ENCODE assay signal across 9 cellular contexts in genomic region chr1:28199328-28200233, GRCh38. TPM values are rescaled to one million over a fixed set of nuclear protein-coding genes. Genes with fewer than 3 reads are reported as not detected.
A peak's percentile ranks its signal among the peaks of the same experiment; 100 is the strongest.
DNase-seq lines count a peak whose midpoint lies in the region; ATAC-seq and TF ChIP-seq lines count a peak whose summit lies in the region.
"Had no signal": no experiment of that assay in that cellular context is flagged by ENCODE, and none has a peak within 500 bp of the region (broad histone marks: within the 10 kb centered on the region; RNA-seq: fewer than 3 reads in every experiment).

No MANE protein-coding gene starts in this region.

- 0 out of 2 replicates have a peak, but pooled peaks cover under 1% of the 10 kb centered on the region for H3K4me1 ChIP-seq in PC-9 (replicated peaks; ENCODE audit: insufficient read depth)

- no peaks in the 10 kb centered on the region for H3K9me2 ChIP-seq in PC-9 (ENCODE audit: insufficient read depth)

- peak overlapping the region; percentile 78 for H3K4me3 Mint-ChIP-seq in activated T-helper 1 cell treated with anti-CD3 and anti-CD28 coated beads, Interleukin-12 subunit alpha, Interleukin-12 subunit beta, Interleukin-2, Interleukin-4 antibody, amounts not matched to agents 30 ng/mL and 10 ng/mL and 1 ng/mL, durations not matched to agents 14 hours and 24 hours and 36 hours
- H3K4me3 Mint-ChIP-seq in HFFc6: no peak overlapping the region

- peaks cover 59% of the 10 kb centered on the region for H3K36me3 Mint-ChIP-seq in activated T-helper 1 cell treated with anti-CD3 and anti-CD28 coated beads, Interleukin-12 subunit alpha, Interleukin-12 subunit beta, Interleukin-2, Interleukin-4 antibody, amounts not matched to agents 30 ng/mL and 10 ng/mL and 1 ng/mL, durations not matched to agents 14 hours and 24 hours and 36 hours (ENCODE audit: low read depth)
- peaks cover 20% of the 10 kb centered on the region for H3K36me3 Mint-ChIP-seq in HFFc6 (ENCODE audit: low read depth)

- H3F3A ChIP-seq in PC-9 (ENCODE audit: insufficient read depth, low read depth): 0 out of 2 replicates have a peak, but pooled peaks cover 5% of the 10 kb centered on the region

- H3K4me2 ChIP-seq in PC-9: no peak overlapping the region

- H3K4me3 ChIP-seq in PC-9: no peak overlapping the region
- H3K4me3 ChIP-seq: heart left ventricle had no signal

- no peaks in the 10 kb centered on the region for H3K79me2 ChIP-seq in PC-9 (ENCODE audit: low read depth)

- H3K4me1 Mint-ChIP-seq in activated T-helper 1 cell treated with anti-CD3 and anti-CD28 coated beads, Interleukin-12 subunit alpha, Interleukin-12 subunit beta, Interleukin-2, Interleukin-4 antibody, amounts not matched to agents 30 ng/mL and 10 ng/mL and 1 ng/mL, durations not matched to agents 14 hours and 24 hours and 36 hours (ENCODE audit: low read depth): peaks cover 53% of the 10 kb centered on the region
- H3K4me1 Mint-ChIP-seq in HFFc6 (ENCODE audit: low read depth): no peaks in the 10 kb centered on the region

- H3K27me3 ChIP-seq in PC-9 (ENCODE audit: insufficient read depth, low read depth): no peaks in the 10 kb centered on the region
- H3K27me3 ChIP-seq: heart left ventricle had no signal

- POLR2A ChIA-PET in PC-9 (lab: Charles Lee; ENCODE audit: unreplicated experiment): no interaction called here

- H3K9me3 Mint-ChIP-seq in activated T-helper 1 cell treated with anti-CD3 and anti-CD28 coated beads, Interleukin-12 subunit alpha, Interleukin-12 subunit beta, Interleukin-2, Interleukin-4 antibody, amounts not matched to agents 30 ng/mL and 10 ng/mL and 1 ng/mL, durations not matched to agents 14 hours and 24 hours and 36 hours: peaks cover 4% of the 10 kb centered on the region
- no peaks in the 10 kb centered on the region for H3K9me3 Mint-ChIP-seq in HFFc6

- no TSS peak for BruUV-seq in PC-9 (replicated peaks; lab: Mats Ljungman, UMichigan)

- TF ChIP-seq CTCF in HFFc6 (IDR thresholded peaks at IDR 0.05) (no peak), PC-9 (conservative IDR thresholded peaks at IDR 0.05) (no peak)

- no peaks in the 10 kb centered on the region for H4K20me1 ChIP-seq in PC-9 (ENCODE audit: insufficient read depth)

- intact Hi-C loops in activated T-helper 1 cell treated with anti-CD3 and anti-CD28 coated beads, Interleukin-12 subunit alpha, Interleukin-12 subunit beta, Interleukin-2, Interleukin-4 antibody, amounts not matched to agents 30 ng/mL and 10 ng/mL and 1 ng/mL, durations not matched to agents 14 hours and 24 hours and 36 hours (cut with micrococcal nuclease): loop anchor here (1.0 to 2.0 kb wide), 8 partner anchors 30 to 309 kb away; partner anchors contain the start of genes ATP5IF1 and EYA3
- intact Hi-C loops in PC-9 (cut with micrococcal nuclease; ENCODE audit: unreplicated experiment): loop anchor here (10.0 kb wide), 1 partner anchor 205 kb away; no protein-coding TSS in a partner anchor

- no peak overlapping the region for H2AFZ ChIP-seq in PC-9

- H3K9me3 ChIP-seq in PC-9 (ENCODE audit: insufficient read depth, low read depth): no peaks in the 10 kb centered on the region
- H3K9me3 ChIP-seq: heart left ventricle had no signal

- CTCF ChIA-PET in PC-9 (lab: Charles Lee): no interaction called here

- H3K27ac ChIP-seq in substantia nigra (ENCODE audit: low read depth, low read length, poor library complexity, severe bottlenecking) (no peak overlapping the region), PC-9 (no peak overlapping the region)

- peak; percentile 79 for DNase-seq in activated T-helper 1 cell treated with anti-CD3 and anti-CD28 coated beads, Interleukin-12 subunit alpha, Interleukin-12 subunit beta, Interleukin-2, Interleukin-4 antibody, amounts not matched to agents 30 ng/mL and 10 ng/mL and 1 ng/mL, durations not matched to agents 14 hours and 24 hours and 36 hours (ENCODE audit: low spot score)
- peak; percentile 39 to 40 for DNase-seq in stimulated activated CD4-positive, alpha-beta T cell treated with anti-CD3 and anti-CD28 coated beads, Interleukin-4, amount 100 ng/mL, for 48 hours (ENCODE audit: low read depth in 2 of 2)
- DNase-seq in substantia nigra (lab: John Stamatoyannopoulos, UW): no peak
- no peak for DNase-seq in HFFc6
- no peak for DNase-seq in PC-9
- DNase-seq: heart left ventricle had no signal

- ATAC-seq in GM19455 (IDR thresholded peaks at IDR 0.05; ENCODE audit: unreplicated experiment) (peak; percentile 87), HG03442 (IDR thresholded peaks at IDR 0.05; ENCODE audit: unreplicated experiment) (peak; percentile 72)

- H3K36me3 ChIP-seq in PC-9 (ENCODE audit: low read depth): no peaks in the 10 kb centered on the region

- peak overlapping the region; percentile 93 for H3K27ac Mint-ChIP-seq in activated T-helper 1 cell treated with anti-CD3 and anti-CD28 coated beads, Interleukin-12 subunit alpha, Interleukin-12 subunit beta, Interleukin-2, Interleukin-4 antibody, amounts not matched to agents 30 ng/mL and 10 ng/mL and 1 ng/mL, durations not matched to agents 14 hours and 24 hours and 36 hours
- H3K27ac Mint-ChIP-seq in HFFc6: no peak overlapping the region

- no peaks in the 10 kb centered on the region for H3K27me3 Mint-ChIP-seq in activated T-helper 1 cell treated with anti-CD3 and anti-CD28 coated beads, Interleukin-12 subunit alpha, Interleukin-12 subunit beta, Interleukin-2, Interleukin-4 antibody, amounts not matched to agents 30 ng/mL and 10 ng/mL and 1 ng/mL, durations not matched to agents 14 hours and 24 hours and 36 hours (ENCODE audit: insufficient read depth)
- peaks cover 2% of the 10 kb centered on the region for H3K27me3 Mint-ChIP-seq in HFFc6 (ENCODE audit: insufficient read depth)

RNA-seq across cellular contexts. Expression of gene PTAFR, which starts 23.1 kb away (rescaled TPM):
- 0.24 and 0.62 TPM in 2 replicates for total RNA-seq in activated T-helper 1 cell treated with anti-CD3 and anti-CD28 coated beads, Interleukin-12 subunit alpha, Interleukin-12 subunit beta, Interleukin-2, Interleukin-4 antibody, amounts not matched to agents 30 ng/mL and 10 ng/mL and 1 ng/mL, durations not matched to agents 14 hours and 24 hours and 36 hours
- under 1 TPM; 0.26 to 0.57 (median 0.43) TPM for total RNA-seq in HFFc6 (2021; fragmentation: NEBNext Ultra II Directional; extraction: Animal tissue kit (Norgen Biotek cat#: 25700))
- 7.6 and 12.2 TPM in 2 replicates for total RNA-seq in PC-9 (2021)
- total RNA-seq: NCI-H460 had no signal

RNA-seq across cellular contexts. Expression of gene DNAJC8, which starts 33.2 kb away (rescaled TPM):
- 95.4 and 97.1 TPM in 2 replicates for total RNA-seq in activated T-helper 1 cell treated with anti-CD3 and anti-CD28 coated beads, Interleukin-12 subunit alpha, Interleukin-12 subunit beta, Interleukin-2, Interleukin-4 antibody, amounts not matched to agents 30 ng/mL and 10 ng/mL and 1 ng/mL, durations not matched to agents 14 hours and 24 hours and 36 hours
- 100 to 1,000 TPM; 101 to 112 (median 105) TPM for total RNA-seq in HFFc6 (2021; fragmentation: NEBNext Ultra II Directional; extraction: Animal tissue kit (Norgen Biotek cat#: 25700))
- 48.4 and 61.4 TPM in 2 replicates for total RNA-seq in PC-9 (2021)

RNA-seq across cellular contexts. Expression of gene ATP5IF1, which starts 36.3 kb away (rescaled TPM):
- 128 and 132 TPM in 2 replicates for total RNA-seq in activated T-helper 1 cell treated with anti-CD3 and anti-CD28 coated beads, Interleukin-12 subunit alpha, Interleukin-12 subunit beta, Interleukin-2, Interleukin-4 antibody, amounts not matched to agents 30 ng/mL and 10 ng/mL and 1 ng/mL, durations not matched to agents 14 hours and 24 hours and 36 hours
- 100 to 1,000 TPM; 153 to 231 (median 216) TPM for total RNA-seq in HFFc6 (2021; fragmentation: NEBNext Ultra II Directional; extraction: Animal tissue kit (Norgen Biotek cat#: 25700))
- 125 and 146 TPM in 2 replicates for total RNA-seq in PC-9 (2021)

RNA-seq across cellular contexts. Expression of gene SESN2, which starts 59.7 kb away (rescaled TPM):
- total RNA-seq in activated T-helper 1 cell treated with anti-CD3 and anti-CD28 coated beads, Interleukin-12 subunit alpha, Interleukin-12 subunit beta, Interleukin-2, Interleukin-4 antibody, amounts not matched to agents 30 ng/mL and 10 ng/mL and 1 ng/mL, durations not matched to agents 14 hours and 24 hours and 36 hours: 18.7 and 19.3 TPM in 2 replicates
- total RNA-seq in HFFc6 (2021; fragmentation: NEBNext Ultra II Directional; extraction: Animal tissue kit (Norgen Biotek cat#: 25700)): 10 to 100 TPM; 15.5 to 22.0 (median 17.4) TPM
- total RNA-seq in PC-9 (2021): 10.3 and 12.2 TPM in 2 replicates

Comparison
In these comparisons a context has a peak if more than half of its experiments do, and no peak if none do; other contexts are left out.
1. DNase-seq: peak in activated T-helper 1 cell treated with anti-CD3 and anti-CD28 coated beads, Interleukin-12 subunit alpha, Interleukin-12 subunit beta, Interleukin-2, Interleukin-4 antibody, amounts not matched to agents 30 ng/mL and 10 ng/mL and 1 ng/mL, durations not matched to agents 14 hours and 24 hours and 36 hours (single experiment) and stimulated activated CD4-positive, alpha-beta T cell treated with anti-CD3 and anti-CD28 coated beads, Interleukin-4, amount 100 ng/mL, for 48 hours (2 of 2); none in substantia nigra (0 of 49), HFFc6 (single experiment) and PC-9 (0 of 2).